Comparison of ENCODE assay signal across 8 cellular contexts in the genomic region with DNA sequence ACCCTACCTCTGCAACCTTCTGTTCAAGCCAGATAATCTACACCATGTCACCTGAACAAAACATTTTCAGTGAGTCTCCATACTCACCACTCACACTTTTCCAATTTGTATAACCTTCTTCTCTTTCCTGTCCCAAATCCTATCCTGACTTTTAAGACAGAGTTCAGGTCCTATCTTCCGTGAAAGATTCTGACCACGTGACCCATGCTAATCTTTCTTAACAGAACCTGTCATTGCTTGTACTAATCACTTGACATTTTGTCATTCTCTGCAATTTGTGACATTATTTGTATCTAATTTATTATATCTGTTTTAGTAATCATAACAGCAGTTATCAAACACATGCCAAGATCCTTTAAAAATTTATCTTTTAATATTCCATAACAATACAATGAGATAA.
"Had no signal": no experiment of that assay in that cellular context is flagged by ENCODE, and none has a peak within 500 bp of the region (broad histone marks: within the 10 kb centered on the region; RNA-seq: fewer than 3 reads in every experiment).

No MANE protein-coding gene starts in this region.

- DNase-seq: H9, HCEC 1CT, KG1 had no signal

- H2AFZ ChIP-seq: GM23338 had no signal

- H3K27me3 Mint-ChIP-seq: IgD-negative memory B cell had no signal

- ATAC-seq: GM23338 had no signal

- H3K36me3 Mint-ChIP-seq: IgD-negative memory B cell had no signal

- H3K4me1 Mint-ChIP-seq: GM23338 had no signal

- H3K4me3 Mint-ChIP-seq: GM23338, H9, IgD-negative memory B cell had no signal

- H3K4me2 ChIP-seq: GM23338 had no signal

- H3K9me3 Mint-ChIP-seq: GM23338, H9 had no signal

- H3K4me3 ChIP-seq: GM23338 had no signal

- FAIRE-seq: H1, H54, HTR-8/SVneo had no signal

- H3K27ac Mint-ChIP-seq: GM23338, H9, IgD-negative memory B cell had no signal
